ENCODE assay signal across 27 cellular contexts in genomic region chr2:176845718-176846117, GRCh38.
"Had no signal": no experiment of that assay in that cellular context is flagged by ENCODE, and none has a peak within 500 bp of the region (broad histone marks: within the 10 kb centered on the region; RNA-seq: fewer than 3 reads in every experiment).

No MANE protein-coding gene starts in this region.

- H3K27ac Mint-ChIP-seq: activated CD4-positive, alpha-beta memory T cell treated with anti-CD3 and anti-CD28 coated beads, Interleukin-2, amount 10 ng/mL, durations not matched to agents 7 days and 5 days; activated naive CD4-positive, alpha-beta T cell treated with anti-CD3 and anti-CD28 coated beads, Interleukin-2, amount 50 U/mL, for 24 hours; activated T-cell treated with anti-CD3 and anti-CD28 coated beads, Interleukin-2, amount 50 U/mL, for 72 hours; activated T-helper 2 cell treated with anti-CD3 and anti-CD28 coated beads, Interferon-gamma antibody, Interleukin-2, Interleukin-4, amounts not matched to agents 10 μg/mL and 5 μg/mL and 100 μg/mL, durations not matched to agents 14 hours and 24 hours and 36 hours; brain had no signal

- H3K36me3 ChIP-seq: SJCRH30, WERI-Rb-1 had no signal

- H3K4me3 Mint-ChIP-seq: activated CD4-positive, alpha-beta memory T cell treated with anti-CD3 and anti-CD28 coated beads, Interleukin-2, amount 10 ng/mL, durations not matched to agents 7 days and 5 days; activated naive CD4-positive, alpha-beta T cell treated with anti-CD3 and anti-CD28 coated beads, Interleukin-2, amount 50 U/mL, for 24 hours; activated T-cell treated with anti-CD3 and anti-CD28 coated beads, Interleukin-2, amount 50 U/mL, for 72 hours; brain had no signal

- ATAC-seq: activated T-cell treated with anti-CD3 and anti-CD28 coated beads, Interleukin-2, amount 50 U/mL, for 72 hours; Panc1 had no signal

- H3K27me3 ChIP-seq: SJCRH30 had no signal

- H3K36me3 Mint-ChIP-seq: activated naive CD4-positive, alpha-beta T cell treated with anti-CD3 and anti-CD28 coated beads, Interleukin-2, amount 50 U/mL, for 24 hours; brain had no signal

- H3K9me3 Mint-ChIP-seq: activated naive CD4-positive, alpha-beta T cell treated with anti-CD3 and anti-CD28 coated beads, Interleukin-2, amount 50 U/mL, for 24 hours; activated T-helper 2 cell treated with anti-CD3 and anti-CD28 coated beads, Interferon-gamma antibody, Interleukin-2, Interleukin-4, amounts not matched to agents 10 μg/mL and 5 μg/mL and 100 μg/mL, durations not matched to agents 14 hours and 24 hours and 36 hours; brain had no signal

- DNase-seq: activated CD4-positive, alpha-beta memory T cell treated with anti-CD3 and anti-CD28 coated beads, Interleukin-2, amount 10 ng/mL, durations not matched to agents 7 days and 5 days; activated CD4-positive, alpha-beta T cell treated with anti-CD3 and anti-CD28 coated beads for 1 hour; activated CD4-positive, alpha-beta T cell treated with anti-CD3 and anti-CD28 coated beads for 48 hours; activated CD4-positive, CD25-positive, alpha-beta regulatory T cell; activated CD8-positive, alpha-beta memory T cell treated with anti-CD3 and anti-CD28 coated beads, Interleukin-2, amount 50 U/mL, for 48 hours; activated gamma-delta T cell; activated naive CD4-positive, alpha-beta T cell treated with Interleukin-2 at 50 U/mL for 16 hours; activated T-cell treated with anti-CD3 and anti-CD28 coated beads, Interleukin-2, amount 50 U/mL, for 72 hours; anterior cingulate cortex; caudate nucleus; Kasumi-1; KG1; NCI-H1105; NCI-H1417 treated with DMSO at 0.1 percent for 48 hours; NCI-H187 treated with DMSO at 0.1 percent for 48 hours; NCI-H2081; NCI-H345; NCI-H524 treated with DMSO at 0.1 percent for 48 hours; SHP77; SJCRH30; T1000; WERI-Rb-1 had no signal

- H3K27me3 Mint-ChIP-seq: activated naive CD4-positive, alpha-beta T cell treated with anti-CD3 and anti-CD28 coated beads, Interleukin-2, amount 50 U/mL, for 24 hours had no signal

- H3K4me1 ChIP-seq: SJCRH30 had no signal

- H3K4me3 ChIP-seq: SJCRH30, SK-N-MC had no signal

- H3K27ac ChIP-seq: SJCRH30, SK-N-MC, WERI-Rb-1 had no signal

- H3K9me3 ChIP-seq: SJCRH30 had no signal
